2 cellular contexts compared by ENCODE assay signal in the genomic region with DNA sequence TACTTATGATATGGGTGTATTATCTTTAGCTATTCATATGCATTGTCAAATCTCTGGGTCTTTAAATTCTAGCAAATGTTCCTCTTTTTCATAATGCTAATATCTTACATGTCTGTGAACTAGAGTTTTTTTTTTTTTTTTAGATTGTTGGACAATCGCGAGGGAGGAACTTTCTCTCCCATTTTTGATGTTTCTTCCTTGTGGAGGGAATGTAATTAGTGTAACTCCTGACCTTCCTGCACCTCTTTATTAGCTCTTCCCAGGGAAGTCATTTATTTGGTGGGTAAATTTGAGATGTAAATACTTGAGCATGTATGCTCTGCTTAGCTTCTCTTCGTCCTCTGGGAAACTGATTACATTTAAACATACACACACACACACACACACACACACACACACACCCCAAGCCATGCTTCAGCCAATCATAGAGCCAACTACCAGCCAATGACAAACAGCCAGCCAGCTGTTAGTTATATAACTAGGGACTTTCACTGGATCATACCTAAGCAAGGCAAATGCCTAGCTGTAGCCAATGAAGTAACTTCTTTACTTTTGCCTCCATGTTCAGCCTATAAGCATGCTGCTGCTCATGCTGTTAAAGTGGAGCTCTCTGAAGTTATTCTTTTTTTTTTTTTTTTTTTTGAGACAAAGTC.
TF ChIP-seq lines count a peak whose summit lies in the region.

No MANE protein-coding gene starts in this region.

TF ChIP-seq in GM23338, 12 proteins besides CTCF, POLR2A, EP300 and RAD21:
- TF ChIP-seq ZNF114 (CRISPR knock-in tag; IDR thresholded peaks at IDR 0.05) = no peak
- no peak for TF ChIP-seq POLR2AphosphoS5 (IDR thresholded peaks at IDR 0.05; ENCODE audit: low read depth)
- no peak for TF ChIP-seq CREB1 (CRISPR knock-in tag; IDR thresholded peaks at IDR 0.05; ENCODE audit: low read depth)

TF ChIP-seq in H1, 55 proteins besides CTCF, POLR2A, EP300 and RAD21:
- TF ChIP-seq SP1 (IDR thresholded peaks at IDR 0.05; ENCODE audit: low read depth, low read length) (no peak), SIRT6 (IDR thresholded peaks at IDR 0.05; ENCODE audit: low read length) (no peak), SP2 (IDR thresholded peaks at IDR 0.05; ENCODE audit: low read length) (no peak)
- TF ChIP-seq, protein P1, sequence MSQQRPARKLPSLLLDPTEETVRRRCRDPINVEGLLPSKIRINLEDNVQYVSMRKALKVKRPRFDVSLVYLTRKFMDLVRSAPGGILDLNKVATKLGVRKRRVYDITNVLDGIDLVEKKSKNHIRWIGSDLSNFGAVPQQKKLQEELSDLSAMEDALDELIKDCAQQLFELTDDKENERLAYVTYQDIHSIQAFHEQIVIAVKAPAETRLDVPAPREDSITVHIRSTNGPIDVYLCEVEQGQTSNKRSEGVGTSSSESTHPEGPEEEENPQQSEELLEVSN (IDR thresholded peaks at IDR 0.05) = 0 out of 2 replicates have a peak, but pooled peaks have one; percentile 19
